Comparison of ENCODE assay signal across 14 cellular contexts in genomic region chr14:56807586-56808168, GRCh38. TPM values are rescaled to one million over a fixed set of nuclear protein-coding genes. Genes with fewer than 3 reads are reported as not detected.
DNase-seq lines count a peak whose midpoint lies in the region; ATAC-seq and TF ChIP-seq lines count a peak whose summit lies in the region.
"Had no signal": no experiment of that assay in that cellular context is flagged by ENCODE, and none has a peak within 500 bp of the region (broad histone marks: within the 10 kb centered on the region; RNA-seq: fewer than 3 reads in every experiment).

No MANE protein-coding gene starts in this region.

- peak overlapping the region; percentile 89 for H3K56ac ChIP-seq in mesendoderm (ENCODE audit: low read length)

- H3K4me1 ChIP-seq in adipocyte (ENCODE audit: control insufficient read depth, insufficient read depth, low read length) (no peaks in the 10 kb centered on the region), mesendoderm (ENCODE audit: control insufficient read depth, low read depth, low read length) (peaks cover 4% of the 10 kb centered on the region), thoracic aorta (ENCODE audit: control insufficient read depth in 1 of 2, low read depth in 2 of 2) (peaks cover 11 to 18% of the 10 kb centered on the region in 2 donors)
- H3K4me1 ChIP-seq: pancreas had no signal

- TF ChIP-seq CTCF in thoracic aorta (IDR thresholded peaks at IDR 0.05): no peak

- H3K79me1 ChIP-seq in mesendoderm (ENCODE audit: low read length): peaks cover 9% of the 10 kb centered on the region

- intact Hi-C loops in Right ventricle myocardium inferior (cut with DNase I): no loop called here
- intact Hi-C loops in cardiac septum (cut with DNase I): no loop called here

- peaks cover 31% of the 10 kb centered on the region for H3K79me2 ChIP-seq in mesendoderm (ENCODE audit: control insufficient read depth, insufficient read depth, low read length)

- H2BK5ac ChIP-seq in mesendoderm (ENCODE audit: low read length): peak overlapping the region; percentile 29

- H3K9ac ChIP-seq in adipocyte (ENCODE audit: low read length) (no peak overlapping the region), mesendoderm (ENCODE audit: low read length) (peak overlapping the region; percentile 84)

- no CpG with 5 or more reads among the region's 39 CpGs for WGBS in mesendoderm (ENCODE audit: extremely low coverage, insufficient coverage, low lambda C conversion rate)

- H4K8ac ChIP-seq in mesendoderm (ENCODE audit: low read depth, low read length): no peak overlapping the region

- H3K27ac ChIP-seq in mesendoderm (ENCODE audit: low read depth, low read length) (peak overlapping the region; percentile 57), thoracic aorta (no peak overlapping the region)
- H3K27ac ChIP-seq: gastroesophageal sphincter, left lung, pancreas, uterus had no signal

- no peak overlapping the region for H3K23ac ChIP-seq in mesendoderm (ENCODE audit: low read length)

- peak; percentile 26 for DNase-seq in Right ventricle myocardium inferior (ENCODE audit: missing footprints)
- no peak for DNase-seq in cardiac septum (ENCODE audit: low spot score)
- DNase-seq in adipocyte (ENCODE audit: low read depth): no peak
- no peak for DNase-seq in mesendoderm
- DNase-seq in thoracic aorta (ENCODE audit: low spot score): no peak
- DNase-seq in RPMI8226: no peak
- no peak for DNase-seq in stimulated activated CD4-positive, alpha-beta T cell treated with anti-CD3 and anti-CD28 coated beads, Interleukin-4, amount 100 ng/mL, for 4 hours
- no peak for DNase-seq in DMS153 treated with DMSO at 0.1 percent for 48 hours (lab: John Stamatoyannopoulos, UW; ENCODE audit: unreplicated experiment)
- DNase-seq: left lung, pancreas, uterus had no signal

- peak overlapping the region; percentile 88 for H3K4ac ChIP-seq in mesendoderm (ENCODE audit: low read depth, low read length)

- peak overlapping the region; percentile 64 for H3K4me2 ChIP-seq in mesendoderm (ENCODE audit: low read length)

- no peak overlapping the region for H4K5ac ChIP-seq in mesendoderm (ENCODE audit: low read length)

- no peaks in the 10 kb centered on the region for H3K36me3 ChIP-seq in adipocyte (ENCODE audit: control insufficient read depth, insufficient read depth, low read length, severe bottlenecking)
- H3K36me3 ChIP-seq in mesendoderm (ENCODE audit: control insufficient read depth, insufficient read depth, low read length): peaks cover 6% of the 10 kb centered on the region
- no peaks in the 10 kb centered on the region for H3K36me3 ChIP-seq in thoracic aorta
- H3K36me3 ChIP-seq: gastroesophageal sphincter, left lung, pancreas, uterus had no signal

- no peak overlapping the region for H2AK5ac ChIP-seq in mesendoderm (ENCODE audit: low read length)

- no peak overlapping the region for H2BK15ac ChIP-seq in mesendoderm (replicated peaks; ENCODE audit: low read depth)

- no peak for ATAC-seq in Right ventricle myocardium inferior
- no peak for ATAC-seq in thoracic aorta (ENCODE audit: insufficient number of reproducible peaks, low FRiP score, low read depth)
- ATAC-seq: gastroesophageal sphincter, left lung had no signal

- peak overlapping the region; percentile 99 for H3K18ac ChIP-seq in mesendoderm (ENCODE audit: low read length)

- H3K9me3 ChIP-seq in adipocyte (ENCODE audit: control insufficient read depth, low read length) (peaks cover 8% of the 10 kb centered on the region), thoracic aorta (no peaks in the 10 kb centered on the region)
- H3K9me3 ChIP-seq: gastroesophageal sphincter, left lung, pancreas, uterus had no signal

- H3K27me3 ChIP-seq in adipocyte (replicated peaks; ENCODE audit: control insufficient read depth, insufficient read depth, low read length) (peaks cover 88% of the 10 kb centered on the region), mesendoderm (ENCODE audit: insufficient read depth, low read length, poor library complexity) (peaks cover 10% of the 10 kb centered on the region), thoracic aorta (replicated peaks; ENCODE audit: insufficient read depth) (peaks cover 26% of the 10 kb centered on the region)

- no peak overlapping the region for H2BK120ac ChIP-seq in mesendoderm (ENCODE audit: low read depth, low read length)

- H3K4me3 ChIP-seq in adipocyte (ENCODE audit: low read length): peak overlapping the region; percentile 44
- peak overlapping the region; percentile 77 for H3K4me3 ChIP-seq in mesendoderm (ENCODE audit: low read length)
- H3K4me3 ChIP-seq in thoracic aorta: peak overlapping the region; percentile 51
- H3K4me3 ChIP-seq: left lung, uterus had no signal

RNA-seq across cellular contexts. Expression of gene OTX2, which starts 2.6 kb away (rescaled TPM):
- total RNA-seq in Right ventricle myocardium inferior (not detected), cardiac septum (not detected), thoracic aorta (not detected)
- 74.3 TPM for polyA plus RNA-seq in mesendoderm (2013, experiment 1 of 2)
- polyA plus RNA-seq in mesendoderm (2013, experiment 2 of 2): 76.2 TPM
- total RNA-seq: gastroesophageal sphincter, HT1080, left lung, pancreas, SK-MEL-5, uterus had no signal
- polyA plus RNA-seq: pancreas had no signal
